ENCODE assay signal across 19 cellular contexts in genomic region chr13:112624040-112624439, GRCh38.
"Had no signal": no experiment of that assay in that cellular context is flagged by ENCODE, and none has a peak within 500 bp of the region (broad histone marks: within the 10 kb centered on the region; RNA-seq: fewer than 3 reads in every experiment).

No MANE protein-coding gene starts in this region.

- DNase-seq: hippocampal formation; left ventricle myocardium inferior; naive B cell; natural killer cell; nephron progenitor cell; ovary; retina; right cardiac atrium; stimulated activated CD4-positive, alpha-beta T cell treated with anti-CD3 and anti-CD28 coated beads, Interleukin-4, amount 100 ng/mL, for 24 hours; stimulated activated naive CD4-positive, alpha-beta T cell treated with Interleukin-2 at 50 U/mL for 16 hours; stimulated activated naive CD8-positive, alpha-beta T cell treated with anti-CD3 and anti-CD28 coated beads, Interleukin-15, amount 100 ng/mL, for 72 hours; substantia nigra; uterus had no signal

- H3K36me3 Mint-ChIP-seq: memory B cell; mesothelial cell of epicardium; naive B cell; natural killer cell; neural progenitor cell; stimulated activated effector memory CD8-positive, alpha-beta T cell treated with anti-CD3 and anti-CD28 coated beads, Interleukin-12 subunit alpha, Interleukin-12 subunit beta, amount 100 ng/mL, for 72 hours; type B pancreatic cell had no signal

- H3K4me1 Mint-ChIP-seq: natural killer cell; stimulated activated effector memory CD8-positive, alpha-beta T cell treated with anti-CD3 and anti-CD28 coated beads, Interleukin-12 subunit alpha, Interleukin-12 subunit beta, amount 100 ng/mL, for 72 hours; stimulated activated naive CD8-positive, alpha-beta T cell treated with anti-CD3 and anti-CD28 coated beads, Interleukin-15, amount 100 ng/mL, for 72 hours had no signal

- H3K27ac Mint-ChIP-seq: memory B cell; mesothelial cell of epicardium; natural killer cell; nephron progenitor cell; neural progenitor cell; stimulated activated effector memory CD8-positive, alpha-beta T cell treated with anti-CD3 and anti-CD28 coated beads, Interleukin-12 subunit alpha, Interleukin-12 subunit beta, amount 100 ng/mL, for 72 hours; type B pancreatic cell had no signal

- ATAC-seq: natural killer cell; right cardiac atrium; sciatic nerve; stimulated activated effector memory CD8-positive, alpha-beta T cell treated with anti-CD3 and anti-CD28 coated beads, Interleukin-12 subunit alpha, Interleukin-12 subunit beta, amount 100 ng/mL, for 72 hours; stimulated activated naive CD8-positive, alpha-beta T cell treated with anti-CD3 and anti-CD28 coated beads, Interleukin-15, amount 100 ng/mL, for 72 hours had no signal

- H3K9me3 Mint-ChIP-seq: memory B cell; mesothelial cell of epicardium; naive B cell; natural killer cell; nephron progenitor cell; neural progenitor cell; stimulated activated effector memory CD8-positive, alpha-beta T cell treated with anti-CD3 and anti-CD28 coated beads, Interleukin-12 subunit alpha, Interleukin-12 subunit beta, amount 100 ng/mL, for 72 hours; stimulated activated naive CD8-positive, alpha-beta T cell treated with anti-CD3 and anti-CD28 coated beads, Interleukin-15, amount 100 ng/mL, for 72 hours; type B pancreatic cell had no signal

- H3K4me3 Mint-ChIP-seq: memory B cell; mesothelial cell of epicardium; naive B cell; natural killer cell; nephron progenitor cell; neural progenitor cell; stimulated activated effector memory CD8-positive, alpha-beta T cell treated with anti-CD3 and anti-CD28 coated beads, Interleukin-12 subunit alpha, Interleukin-12 subunit beta, amount 100 ng/mL, for 72 hours; stimulated activated naive CD8-positive, alpha-beta T cell treated with anti-CD3 and anti-CD28 coated beads, Interleukin-15, amount 100 ng/mL, for 72 hours; type B pancreatic cell had no signal
